ENCODE assay signal across 8 cellular contexts in the genomic region with DNA sequence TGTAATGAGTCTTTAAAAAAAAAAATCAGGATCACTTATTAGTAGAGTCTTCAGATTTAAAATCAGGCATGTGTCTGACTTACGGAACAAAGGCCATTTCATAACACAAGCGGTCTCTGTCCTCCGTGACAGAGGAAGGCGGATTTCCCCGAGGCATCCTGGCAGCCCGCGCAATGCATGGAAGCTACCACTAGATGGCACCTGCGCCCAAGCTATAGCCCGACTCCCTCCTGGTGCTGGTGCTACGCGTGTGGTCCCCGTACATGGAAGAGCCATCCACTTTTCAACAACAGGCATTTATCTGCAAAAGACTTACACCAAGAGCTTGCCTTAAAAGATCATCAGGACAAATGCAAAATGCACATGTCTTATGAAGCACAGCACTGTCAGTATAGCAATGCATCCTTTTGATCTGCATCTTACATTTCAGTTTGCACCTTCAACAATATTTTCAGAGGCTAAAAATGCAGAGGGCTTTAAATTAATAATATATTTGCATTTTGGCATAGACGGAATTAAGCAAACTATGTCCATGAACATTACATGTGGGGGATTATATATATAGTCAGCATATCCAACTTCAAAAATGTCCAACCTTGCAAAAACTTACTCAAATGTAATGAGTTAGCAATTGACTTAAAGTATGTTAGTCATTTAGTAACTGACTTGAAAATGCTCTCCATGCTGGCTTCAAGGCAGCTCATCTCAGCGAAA.
DNase-seq lines count a peak whose midpoint lies in the region; ATAC-seq, FAIRE-seq and TF ChIP-seq lines count a peak whose summit lies in the region.

No MANE protein-coding gene starts in this region.

- no peak overlapping the region for H3K4me3 Mint-ChIP-seq in activated naive CD8-positive, alpha-beta T cell treated with anti-CD3 and anti-CD28 coated beads, Interleukin-2, amount 10 ng/mL, durations not matched to agents 7 days and 5 days

- H3K27me3 Mint-ChIP-seq in activated naive CD8-positive, alpha-beta T cell treated with anti-CD3 and anti-CD28 coated beads, Interleukin-2, amount 10 ng/mL, durations not matched to agents 7 days and 5 days, result peaks cover 5% of the 10 kb centered on the region

- H3K27ac ChIP-seq in SU-DHL-6 (ENCODE audit: low read depth, low read length) (no peak overlapping the region), cardiac muscle cell (no peak overlapping the region)

- H3K36me3 ChIP-seq in SU-DHL-6 (ENCODE audit: low read length), result no peaks in the 10 kb centered on the region
- no peaks in the 10 kb centered on the region for H3K36me3 ChIP-seq in cardiac muscle cell

- peaks cover 36% of the 10 kb centered on the region for H3K79me2 ChIP-seq in SU-DHL-6 (ENCODE audit: insufficient read depth, low read length)

- peak; percentile 88 for FAIRE-seq in GM12891 (lab: Jason Lieb, UNC)

- H3K4me2 ChIP-seq in SU-DHL-6 (ENCODE audit: low read depth, low read length, poor library complexity, severe bottlenecking), result no peak overlapping the region

- DNase-seq in GM12891 (ENCODE audit: insufficient read length, low spot score) (peak; percentile 85), NCI-H1092 (lab: John Stamatoyannopoulos, UW) (peak; percentile 70), cardiac muscle cell (ENCODE audit: low read depth in 1 of 2, low spot score in 1 of 2) (peak; percentile 79 to 87), pulmonary artery endothelial cell (ENCODE audit: low read depth, low spot score) (peak; percentile 20), GOT3 (lab: John Stamatoyannopoulos, UW) (no peak)
- DNase-seq in activated naive CD8-positive, alpha-beta T cell treated with anti-CD3 and anti-CD28 coated beads, Interleukin-2, amount 10 ng/mL, durations not matched to agents 7 days and 5 days, result peak; percentile 77

- TF ChIP-seq CTCF in SU-DHL-6 (IDR thresholded peaks at IDR 0.05; ENCODE audit: insufficient read depth, low read length, poor library complexity, severe bottlenecking) (peak; percentile 88), cardiac muscle cell (IDR thresholded peaks at IDR 0.05; ENCODE audit: low read depth, low read length) (peak; percentile 97)

- no peak overlapping the region for H2AFZ ChIP-seq in SU-DHL-6 (ENCODE audit: low read depth, low read length, severe bottlenecking)

- H3K9ac ChIP-seq in SU-DHL-6 (ENCODE audit: low read length), result no peak overlapping the region

- peaks cover 4% of the 10 kb centered on the region for H3K4me1 Mint-ChIP-seq in activated naive CD8-positive, alpha-beta T cell treated with anti-CD3 and anti-CD28 coated beads, Interleukin-2, amount 10 ng/mL, durations not matched to agents 7 days and 5 days

- H3F3A ChIP-seq in SU-DHL-6 (ENCODE audit: insufficient read depth), result no peaks in the 10 kb centered on the region

- H3K27me3 ChIP-seq in SU-DHL-6 (ENCODE audit: low read length) (no peaks in the 10 kb centered on the region), cardiac muscle cell (no peaks in the 10 kb centered on the region)

- ATAC-seq in HG02623 (IDR thresholded peaks at IDR 0.05; ENCODE audit: unreplicated experiment), result peak; percentile 90
- ATAC-seq in activated naive CD8-positive, alpha-beta T cell treated with anti-CD3 and anti-CD28 coated beads, Interleukin-2, amount 10 ng/mL, durations not matched to agents 7 days and 5 days (ENCODE audit: low read depth), result peak; percentile 87

- TF ChIP-seq POLR2A in GM12891 (IDR thresholded peaks at IDR 0.05; ENCODE audit: low read depth, low read length), result no peak

- no peaks in the 10 kb centered on the region for H3K9me3 Mint-ChIP-seq in activated naive CD8-positive, alpha-beta T cell treated with anti-CD3 and anti-CD28 coated beads, Interleukin-2, amount 10 ng/mL, durations not matched to agents 7 days and 5 days

- H3K27ac Mint-ChIP-seq in activated naive CD8-positive, alpha-beta T cell treated with anti-CD3 and anti-CD28 coated beads, Interleukin-2, amount 10 ng/mL, durations not matched to agents 7 days and 5 days, result no peak overlapping the region

- H4K20me1 ChIP-seq in SU-DHL-6 (ENCODE audit: low read depth, low read length), result peaks cover 6% of the 10 kb centered on the region; the same call in 1 of the 2 replicates

- H3K4me1 ChIP-seq in cardiac muscle cell (ENCODE audit: low read depth), result peaks cover 10% of the 10 kb centered on the region

- POLR2A ChIA-PET in activated naive CD8-positive, alpha-beta T cell treated with anti-CD3 and anti-CD28 coated beads, Interleukin-2, amount 10 ng/mL, durations not matched to agents 7 days and 5 days (lab: Charles Lee), result interaction anchor here (1.2 kb wide), 1 partner anchor 259 kb away, joined by 4 read pairs; no protein-coding TSS in a partner anchor

- no peaks in the 10 kb centered on the region for H3K9me2 ChIP-seq in SU-DHL-6 (replicated peaks; ENCODE audit: insufficient read depth, low read length)

- H3K4me3 ChIP-seq in SU-DHL-6 (ENCODE audit: insufficient read depth, low read length, poor library complexity, severe bottlenecking) (no peak overlapping the region), cardiac muscle cell (no peak overlapping the region)

- H3K9me3 ChIP-seq in SU-DHL-6 (ENCODE audit: insufficient read depth, low read length) (no peaks in the 10 kb centered on the region), cardiac muscle cell (ENCODE audit: low read depth) (no peaks in the 10 kb centered on the region)

- H3K36me3 Mint-ChIP-seq in activated naive CD8-positive, alpha-beta T cell treated with anti-CD3 and anti-CD28 coated beads, Interleukin-2, amount 10 ng/mL, durations not matched to agents 7 days and 5 days, result no peaks in the 10 kb centered on the region

TF ChIP-seq in GM12891, 5 proteins besides CTCF, POLR2A, EP300 and RAD21:
- TF ChIP-seq PAX5 (IDR thresholded peaks at IDR 0.05; ENCODE audit: insufficient read depth, low read length, severe bottlenecking) (no peak), POLR2AphosphoS5 (IDR thresholded peaks at IDR 0.05; ENCODE audit: low read depth, low read length) (no peak), SPI1 (IDR thresholded peaks at IDR 0.05; ENCODE audit: low read depth, low read length) (no peak), POU2F2 (IDR thresholded peaks at IDR 0.05; ENCODE audit: low read depth, low read length) (no peak; the same call in 1 of the 2 replicates), TAF1 (IDR thresholded peaks at IDR 0.05; ENCODE audit: low read depth, low read length) (no peak)
TF ChIP-seq in GM12891: peak in this region for 0.
